In genomic region chrX:100928660-100929613, GRCh38 we compare ENCODE assay signal across 8 cellular contexts. TPM values are rescaled to one million over a fixed set of nuclear protein-coding genes. Genes with fewer than 3 reads are reported as not detected.
DNase-seq lines count a peak whose midpoint lies in the region; ATAC-seq and TF ChIP-seq lines count a peak whose summit lies in the region.

XKRX (minus strand) TSS chrX:100928917; CDS start chrX:100928304, 613 bp downstream.

- peaks cover 14% of the 10 kb centered on the region for H3K4me1 Mint-ChIP-seq in T-helper 1 cell treated with Interleukin-12 subunit alpha and Interleukin-12 subunit beta and Interleukin-4 antibody, amounts not matched to agents 30 μg/mL and 1 μg/mL, for 36 hours (ENCODE audit: low read depth)

- H3K4me1 ChIP-seq in ACC112 (ENCODE audit: control insufficient read depth, insufficient read depth, low read length, unreplicated experiment) (no peaks in the 10 kb centered on the region), mammary epithelial cell (ENCODE audit: insufficient read depth, low read length) (no peaks in the 10 kb centered on the region), right lobe of liver (no peaks in the 10 kb centered on the region)

- H3K27ac Mint-ChIP-seq in T-helper 1 cell treated with Interleukin-12 subunit alpha and Interleukin-12 subunit beta and Interleukin-4 antibody, amounts not matched to agents 30 μg/mL and 1 μg/mL, for 36 hours: peak within 1 kb of the TSS; percentile 36

- H2AFZ ChIP-seq in ACC112 (ENCODE audit: low read length, unreplicated experiment): peak within 1 kb of the TSS; percentile 69
- H2AFZ ChIP-seq in mammary epithelial cell (ENCODE audit: low read depth, low read length): peak within 1 kb of the TSS; percentile 87

- ATAC-seq in GM19023 (IDR thresholded peaks at IDR 0.05; ENCODE audit: unreplicated experiment) (peak; percentile 73), HG03565 (IDR thresholded peaks at IDR 0.05; ENCODE audit: unreplicated experiment) (peak; percentile 44), right lobe of liver (peak; percentile 55 to 76 (median 60))

- H3K36me3 ChIP-seq in ACC112 (ENCODE audit: insufficient read depth, low read length) (no peaks in the 10 kb centered on the region), mammary epithelial cell (ENCODE audit: insufficient read depth, low read length) (no peaks in the 10 kb centered on the region), right lobe of liver (no peaks in the 10 kb centered on the region)

- CTCF ChIA-PET in mammary epithelial cell (lab: Charles Lee; ENCODE audit: low non-redundant PET): interaction anchor here (0.6 kb wide), 1 partner anchor 14 kb away, joined by 9 read pairs; no protein-coding TSS in a partner anchor

- H3K4me2 ChIP-seq in mammary epithelial cell (ENCODE audit: insufficient read depth, low read depth, low read length): peak within 1 kb of the TSS; percentile 88

- no TSS peak for BruUV-seq in mammary epithelial cell (replicated peaks; lab: Mats Ljungman, UMichigan)

- H3K27me3 ChIP-seq in ACC112 (ENCODE audit: insufficient read depth, low read length): peaks cover 3% of the 10 kb centered on the region; the same call in 1 of the 2 replicates
- H3K27me3 ChIP-seq in mammary epithelial cell (ENCODE audit: insufficient read depth, low read length): no peaks in the 10 kb centered on the region
- H3K27me3 ChIP-seq in right lobe of liver: no peaks in the 10 kb centered on the region

- dilution Hi-C loops in mammary epithelial cell (cut with HindIII; ENCODE audit: low sequenced_read_pairs): no loop called here

- in situ Hi-C loops in mammary epithelial cell (cut with MboI; ENCODE audit: low sequenced_read_pairs in 2 of 2): no loop called here

- intact Hi-C loops in mammary epithelial cell (cut with micrococcal nuclease) (loop anchor here (2.0 kb wide), 1 partner anchor 34 kb away; no protein-coding TSS in a partner anchor), right lobe of liver (cut with DNase I) (no loop called here)

- TF ChIP-seq POLR2A in right lobe of liver (IDR thresholded peaks at IDR 0.05): no peak

- H3K79me2 ChIP-seq in ACC112 (ENCODE audit: control insufficient read depth, insufficient read depth, low read length, unreplicated experiment): no peaks in the 10 kb centered on the region
- H3K79me2 ChIP-seq in mammary epithelial cell (ENCODE audit: insufficient read depth, low read length): no peaks in the 10 kb centered on the region

- H3K27ac ChIP-seq in ACC112 (ENCODE audit: low read depth, low read length) (no peak within 1 kb of the TSS), mammary epithelial cell (ENCODE audit: insufficient read depth, low read depth, low read length) (no peak within 1 kb of the TSS), right lobe of liver (no peak within 1 kb of the TSS)

- H4K20me1 ChIP-seq in mammary epithelial cell (ENCODE audit: insufficient read depth, low read length): no peaks in the 10 kb centered on the region

- H3K9me3 Mint-ChIP-seq in T-helper 1 cell treated with Interleukin-12 subunit alpha and Interleukin-12 subunit beta and Interleukin-4 antibody, amounts not matched to agents 30 μg/mL and 1 μg/mL, for 36 hours: peaks cover 6% of the 10 kb centered on the region

- H3K4me3 Mint-ChIP-seq in T-helper 1 cell treated with Interleukin-12 subunit alpha and Interleukin-12 subunit beta and Interleukin-4 antibody, amounts not matched to agents 30 μg/mL and 1 μg/mL, for 36 hours: peak within 1 kb of the TSS; percentile 86

- peak within 1 kb of the TSS; percentile 74 for H3K4me3 ChIP-seq in ACC112 (ENCODE audit: low read depth, low read length)
- H3K4me3 ChIP-seq in mammary epithelial cell (replicated peaks in 1 of 3; ENCODE audit: insufficient read depth in 1 of 3, low read depth in 2 of 3, low read length in 3 of 3): peak within 1 kb of the TSS; percentile 52 to 58 (median 57)
- peak within 1 kb of the TSS; percentile 9 to 27 (median 18) for H3K4me3 ChIP-seq in right lobe of liver

- WGBS in mammary epithelial cell (ENCODE audit: low coverage, missing lambda C conversion rate): 32% methylated on average over 12 of the region's 51 CpGs
- WGBS in right lobe of liver (ENCODE audit: insufficient coverage, low coverage, low lambda C conversion rate, missing lambda C conversion rate): 19% methylated on average over 20 of the region's 51 CpGs

- peak; percentile 39 for DNase-seq in mammary epithelial cell
- DNase-seq in right lobe of liver: peak; percentile 44 to 59 (median 45)
- DNase-seq in stimulated activated CD8-positive, alpha-beta memory T cell treated with anti-CD3 and anti-CD28 coated beads, Interleukin-15, amount 100 ng/mL, for 4 hours (ENCODE audit: low read depth in 2 of 2): peak; percentile 6 to 24
- no peak for DNase-seq in T1000 (lab: John Stamatoyannopoulos, UW)

- TF ChIP-seq CTCF in mammary epithelial cell (conservative IDR thresholded peaks at IDR 0.05 in 1 of 2, IDR thresholded peaks at IDR 0.05 in 1 of 2; ENCODE audit: extremely low read depth in 1 of 2, insufficient read depth in 1 of 2, low read depth in 1 of 2, low read length in 2 of 2) (no peak), right lobe of liver (IDR thresholded peaks at IDR 0.05) (no peak)

- H3K9ac ChIP-seq in mammary epithelial cell (ENCODE audit: insufficient read depth, low read length): no peak within 1 kb of the TSS

- no peaks in the 10 kb centered on the region for H3K27me3 Mint-ChIP-seq in T-helper 1 cell treated with Interleukin-12 subunit alpha and Interleukin-12 subunit beta and Interleukin-4 antibody, amounts not matched to agents 30 μg/mL and 1 μg/mL, for 36 hours (ENCODE audit: low read depth)

- H3K9me3 ChIP-seq in mammary epithelial cell (replicated peaks; ENCODE audit: insufficient read depth, low read length): peaks cover 2% of the 10 kb centered on the region
- no peaks in the 10 kb centered on the region for H3K9me3 ChIP-seq in right lobe of liver

- H3K36me3 Mint-ChIP-seq in T-helper 1 cell treated with Interleukin-12 subunit alpha and Interleukin-12 subunit beta and Interleukin-4 antibody, amounts not matched to agents 30 μg/mL and 1 μg/mL, for 36 hours (ENCODE audit: low read depth): peaks cover 6% of the 10 kb centered on the region

RNA-seq across cellular contexts. Expression of gene XKRX, which starts in this region (rescaled TPM):
- 1 to 10 TPM in 1 of 2 donors, under 1 TPM in 1; 0.82 to 1.2 TPM for total RNA-seq in mammary epithelial cell
- 0.39 TPM for polyA plus RNA-seq in mammary epithelial cell
- not detected for polyA minus RNA-seq in mammary epithelial cell
- under 1 TPM in 3 of 6 experiments, not detected in 3; 0.07 to 0.18 (median 0.15) TPM for total RNA-seq in right lobe of liver

Comparison
In these comparisons a context has a peak if more than half of its experiments do, and no peak if none do; other contexts are left out.
1. Peak in DNase-seq, ATAC-seq and H3K4me3 ChIP-seq in right lobe of liver; RNA of the gene not detected or under 1 TPM.
2. H3K4me3 ChIP-seq: peak in every context shown above with its lines; median percentile 74 in ACC112; 57 in mammary epithelial cell; 18 in right lobe of liver.